ENCODE assay signal across 9 cellular contexts in genomic region chr10:4067552-4068254, GRCh38.
DNase-seq lines count a peak whose midpoint lies in the region; ATAC-seq lines count a peak whose summit lies in the region.
"Had no signal": no experiment of that assay in that cellular context is flagged by ENCODE, and none has a peak within 500 bp of the region (broad histone marks: within the 10 kb centered on the region; RNA-seq: fewer than 3 reads in every experiment).

No MANE protein-coding gene starts in this region.

- DNase-seq in activated T-cell treated with anti-CD3 and anti-CD28 coated beads, Interleukin-2, amount 50 U/mL, for 4 hours = no peak
- no peak for DNase-seq in activated T-cell treated with anti-CD3 and anti-CD28 coated beads, Interleukin-2, amount 50 U/mL, for 1 hour
- DNase-seq in activated CD8-positive, alpha-beta T cell treated with anti-CD3 and anti-CD28 coated beads, Interleukin-2, amount 10 ng/mL, durations not matched to agents 7 days and 5 days = peak; percentile 40
- no peak for DNase-seq in RPMI8226
- DNase-seq: C1 segment of cervical spinal cord had no signal

- no peak overlapping the region for H3K4me3 Mint-ChIP-seq in activated T-cell treated with anti-CD3 and anti-CD28 coated beads, Interleukin-2, amount 50 U/mL, for 4 hours
- H3K4me3 Mint-ChIP-seq in activated CD8-positive, alpha-beta T cell treated with anti-CD3 and anti-CD28 coated beads, Interleukin-2, amount 10 ng/mL, durations not matched to agents 7 days and 5 days = no peak overlapping the region
- H3K4me3 Mint-ChIP-seq in stimulated activated memory B cell treated with anti-CD40 and anti-IgM and Interleukin-4, amounts not matched to agents 10 μg/mL and 1 μg/mL and 100 μg/mL, for 72 hours = no peak overlapping the region

- ATAC-seq in activated T-cell treated with anti-CD3 and anti-CD28 coated beads, Interleukin-2, amount 50 U/mL, for 4 hours = peak; percentile 47 to 52
- peak; percentile 58 for ATAC-seq in HG03108 (IDR thresholded peaks at IDR 0.05; ENCODE audit: unreplicated experiment)
- ATAC-seq in activated CD8-positive, alpha-beta T cell treated with anti-CD3 and anti-CD28 coated beads, Interleukin-2, amount 10 ng/mL, durations not matched to agents 7 days and 5 days = no peak
- ATAC-seq in stimulated activated memory B cell treated with anti-CD40 and anti-IgM and Interleukin-4, amounts not matched to agents 10 μg/mL and 1 μg/mL and 100 μg/mL, for 72 hours = peak; percentile 89
- ATAC-seq in GM21737 (IDR thresholded peaks at IDR 0.05; ENCODE audit: unreplicated experiment) = no peak
- ATAC-seq in GM18498 (IDR thresholded peaks at IDR 0.05; ENCODE audit: unreplicated experiment) = no peak

- H3K4me1 Mint-ChIP-seq in activated T-cell treated with anti-CD3 and anti-CD28 coated beads, Interleukin-2, amount 50 U/mL, for 4 hours (ENCODE audit: low read depth) = peaks cover 9% of the 10 kb centered on the region
- H3K4me1 Mint-ChIP-seq in activated CD8-positive, alpha-beta T cell treated with anti-CD3 and anti-CD28 coated beads, Interleukin-2, amount 10 ng/mL, durations not matched to agents 7 days and 5 days (ENCODE audit: low read depth) = peaks cover 9% of the 10 kb centered on the region
- H3K4me1 Mint-ChIP-seq in stimulated activated memory B cell treated with anti-CD40 and anti-IgM and Interleukin-4, amounts not matched to agents 10 μg/mL and 1 μg/mL and 100 μg/mL, for 72 hours = peaks cover 5% of the 10 kb centered on the region

- H3K27me3 Mint-ChIP-seq in activated T-cell treated with anti-CD3 and anti-CD28 coated beads, Interleukin-2, amount 50 U/mL, for 4 hours (ENCODE audit: low read depth) = no peaks in the 10 kb centered on the region
- no peaks in the 10 kb centered on the region for H3K27me3 Mint-ChIP-seq in activated CD8-positive, alpha-beta T cell treated with anti-CD3 and anti-CD28 coated beads, Interleukin-2, amount 10 ng/mL, durations not matched to agents 7 days and 5 days (ENCODE audit: low read depth)
- H3K27me3 Mint-ChIP-seq in stimulated activated memory B cell treated with anti-CD40 and anti-IgM and Interleukin-4, amounts not matched to agents 10 μg/mL and 1 μg/mL and 100 μg/mL, for 72 hours = no peaks in the 10 kb centered on the region

- no peaks in the 10 kb centered on the region for H3K36me3 Mint-ChIP-seq in activated T-cell treated with anti-CD3 and anti-CD28 coated beads, Interleukin-2, amount 50 U/mL, for 4 hours (ENCODE audit: insufficient read depth)
- H3K36me3 Mint-ChIP-seq in activated CD8-positive, alpha-beta T cell treated with anti-CD3 and anti-CD28 coated beads, Interleukin-2, amount 10 ng/mL, durations not matched to agents 7 days and 5 days (ENCODE audit: low read depth) = peaks cover 2% of the 10 kb centered on the region
- no peaks in the 10 kb centered on the region for H3K36me3 Mint-ChIP-seq in stimulated activated memory B cell treated with anti-CD40 and anti-IgM and Interleukin-4, amounts not matched to agents 10 μg/mL and 1 μg/mL and 100 μg/mL, for 72 hours

- H3K9me3 Mint-ChIP-seq in activated T-cell treated with anti-CD3 and anti-CD28 coated beads, Interleukin-2, amount 50 U/mL, for 4 hours = no peaks in the 10 kb centered on the region
- H3K9me3 Mint-ChIP-seq in activated CD8-positive, alpha-beta T cell treated with anti-CD3 and anti-CD28 coated beads, Interleukin-2, amount 10 ng/mL, durations not matched to agents 7 days and 5 days (ENCODE audit: insufficient read depth) = no peaks in the 10 kb centered on the region
- peaks cover 3% of the 10 kb centered on the region for H3K9me3 Mint-ChIP-seq in stimulated activated memory B cell treated with anti-CD40 and anti-IgM and Interleukin-4, amounts not matched to agents 10 μg/mL and 1 μg/mL and 100 μg/mL, for 72 hours

- no peak overlapping the region for H3K27ac Mint-ChIP-seq in activated CD8-positive, alpha-beta T cell treated with anti-CD3 and anti-CD28 coated beads, Interleukin-2, amount 10 ng/mL, durations not matched to agents 7 days and 5 days
- no peak overlapping the region for H3K27ac Mint-ChIP-seq in stimulated activated memory B cell treated with anti-CD40 and anti-IgM and Interleukin-4, amounts not matched to agents 10 μg/mL and 1 μg/mL and 100 μg/mL, for 72 hours

- POLR2A ChIA-PET in activated CD8-positive, alpha-beta T cell treated with anti-CD3 and anti-CD28 coated beads, Interleukin-2, amount 10 ng/mL, durations not matched to agents 7 days and 5 days (lab: Charles Lee) = interaction anchor here (1.4 kb wide), 1 partner anchor 284 kb away, joined by 4 read pairs; no protein-coding TSS in a partner anchor

- CTCF ChIA-PET in activated CD8-positive, alpha-beta T cell treated with anti-CD3 and anti-CD28 coated beads, Interleukin-2, amount 10 ng/mL, durations not matched to agents 7 days and 5 days (lab: Charles Lee) = no interaction called here

Comparison
In these comparisons a context has a peak if more than half of its experiments do, and no peak if none do; other contexts are left out.
1. ATAC-seq: peak in activated T-cell treated with anti-CD3 and anti-CD28 coated beads, Interleukin-2, amount 50 U/mL, for 4 hours (2 of 2), HG03108 (single experiment) and stimulated activated memory B cell treated with anti-CD40 and anti-IgM and Interleukin-4, amounts not matched to agents 10 μg/mL and 1 μg/mL and 100 μg/mL, for 72 hours (single experiment); none in activated CD8-positive, alpha-beta T cell treated with anti-CD3 and anti-CD28 coated beads, Interleukin-2, amount 10 ng/mL, durations not matched to agents 7 days and 5 days (single experiment), GM21737 (single experiment) and GM18498 (single experiment).